15 cellular contexts compared by ENCODE assay signal in genomic region chr6:3822747-3823445, GRCh38. TPM values are rescaled to one million over a fixed set of nuclear protein-coding genes. Genes with fewer than 3 reads are reported as not detected.
DNase-seq lines count a peak whose midpoint lies in the region; ATAC-seq, FAIRE-seq and TF ChIP-seq lines count a peak whose summit lies in the region.
"Had no signal": no experiment of that assay in that cellular context is flagged by ENCODE, and none has a peak within 500 bp of the region (broad histone marks: within the 10 kb centered on the region; RNA-seq: fewer than 3 reads in every experiment).

No MANE protein-coding gene starts in this region.

- no peak for FAIRE-seq in GM12892 (lab: Jason Lieb, UNC)
- FAIRE-seq: GM12891 had no signal

- H3K4me1 ChIP-seq in breast epithelium (peaks cover 6 to 18% of the 10 kb centered on the region in 2 donors), suprapubic skin (peaks cover 65% of the 10 kb centered on the region)

- H3K9me3 ChIP-seq in breast epithelium (no peaks in the 10 kb centered on the region), suprapubic skin (no peaks in the 10 kb centered on the region)
- H3K9me3 ChIP-seq: SK-N-SH, upper lobe of right lung had no signal

- intact Hi-C loops in breast epithelium (cut with DNase I; ENCODE audit: low total_unique reads): no loop called here
- intact Hi-C loops in posterior cingulate gyrus (cut with DNase I): no loop called here

- DNase-seq in NCI-H526 treated with DMSO at 0.1 percent for 48 hours (lab: John Stamatoyannopoulos, UW) (peak; percentile 90), breast epithelium (ENCODE audit: low spot score in 2 of 2) (peak in 1 of 2 donors; percentile 64), kidney tubule cell (ENCODE audit: low spot score) (peak; percentile 73), suprapubic skin (ENCODE audit: low spot score in 2 of 2) (no peak), posterior cingulate gyrus (no peak), GM12892 (ENCODE audit: insufficient read length) (no peak), OCI-M1 (lab: John Stamatoyannopoulos, UW) (no peak)
- DNase-seq: NCI-H2171, SK-N-SH, upper lobe of right lung had no signal

- H3K27ac ChIP-seq in breast epithelium: peak overlapping the region; percentile 70 to 96
- peak overlapping the region; percentile 43 for H3K27ac ChIP-seq in suprapubic skin
- H3K27ac ChIP-seq: C4-2B, upper lobe of right lung, VCaP had no signal

- H3K36me3 ChIP-seq in breast epithelium: no peaks in the 10 kb centered on the region
- H3K36me3 ChIP-seq in suprapubic skin: no peaks in the 10 kb centered on the region
- H3K36me3 ChIP-seq: upper lobe of right lung had no signal

- H3K27me3 ChIP-seq in breast epithelium (no peaks in the 10 kb centered on the region), suprapubic skin (no peaks in the 10 kb centered on the region)
- H3K27me3 ChIP-seq: upper lobe of right lung had no signal

- no peak for TF ChIP-seq POLR2A in breast epithelium (IDR thresholded peaks at IDR 0.05)
- no peak for TF ChIP-seq POLR2A in suprapubic skin (IDR thresholded peaks at IDR 0.05)
- TF ChIP-seq POLR2A in GM12892 (IDR thresholded peaks at IDR 0.05; ENCODE audit: low read depth, low read length): no peak

- no peak for ATAC-seq in HG02763 (IDR thresholded peaks at IDR 0.05; ENCODE audit: unreplicated experiment)
- ATAC-seq: upper lobe of right lung had no signal

- no peak overlapping the region for H3K4me3 ChIP-seq in breast epithelium
- H3K4me3 ChIP-seq in suprapubic skin: no peak overlapping the region
- H3K4me3 ChIP-seq: upper lobe of right lung had no signal

- no peak for TF ChIP-seq CTCF in breast epithelium (IDR thresholded peaks at IDR 0.05)
- TF ChIP-seq CTCF in suprapubic skin (IDR thresholded peaks at IDR 0.05): no peak

- TF ChIP-seq EP300 in suprapubic skin (IDR thresholded peaks at IDR 0.05): no peak

- 70% methylated on average over 14 of the region's 14 CpGs for WGBS in suprapubic skin

RNA-seq across cellular contexts. Expression of gene FAM50B, which starts 26.3 kb away (rescaled TPM):
- total RNA-seq in breast epithelium (10 to 100 TPM in 1 of 3 donors, 1 to 10 TPM in 2; 8.8 to 17.0 (median 9.3) TPM), suprapubic skin (10 to 100 TPM in 3 of 4 donors, 1 to 10 TPM in 1; 8.5 to 15.7 (median 11.6) TPM)
- polyA plus RNA-seq in GM12892 (2012; ENCODE audit: missing spikeins): 1.5 TPM
- total RNA-seq: HT1080 had no signal

Comparison
In these comparisons a context has a peak if more than half of its experiments do, and no peak if none do; other contexts are left out.
1. DNase-seq: peak in NCI-H526 treated with DMSO at 0.1 percent for 48 hours (single experiment) and kidney tubule cell (single experiment); none in suprapubic skin (0 of 2), posterior cingulate gyrus (0 of 10), GM12892 (single experiment) and OCI-M1 (single experiment).